25 cellular contexts compared by ENCODE assay signal in genomic region chr16:65065031-65065430, GRCh38. TPM values are rescaled to one million over a fixed set of nuclear protein-coding genes. Genes with fewer than 3 reads are reported as not detected.
A peak's percentile ranks its signal among the peaks of the same experiment; 100 is the strongest.
DNase-seq lines count a peak whose midpoint lies in the region; ATAC-seq and TF ChIP-seq lines count a peak whose summit lies in the region.
"Had no signal": no experiment of that assay in that cellular context is flagged by ENCODE, and none has a peak within 500 bp of the region (broad histone marks: within the 10 kb centered on the region; RNA-seq: fewer than 3 reads in every experiment).

No MANE protein-coding gene starts in this region.

- H3K4me3 ChIP-seq in IMR-90 (ENCODE audit: insufficient read depth, low read depth, low read length) (no peak overlapping the region), osteoblast (ENCODE audit: insufficient read depth, low read length) (no peak overlapping the region)
- H3K4me3 ChIP-seq: A549; BLaER1 treated with 17β-estradiol and CSF1 and Interleukin-3, amounts not matched to agents 10 nM and 100 nM; GM12878; GM23248 had no signal

- H3K4ac ChIP-seq in IMR-90 (ENCODE audit: low read depth, low read length), result no peak overlapping the region

- H2AFZ ChIP-seq in IMR-90 (replicated peaks; ENCODE audit: low read length, poor library complexity) (no peak overlapping the region), osteoblast (ENCODE audit: low read length) (no peak overlapping the region)
- H2AFZ ChIP-seq: GM23248 had no signal

- H4K20me1 ChIP-seq in IMR-90 (ENCODE audit: insufficient read depth, low read length), result peaks cover 77% of the 10 kb centered on the region
- peaks cover 64% of the 10 kb centered on the region for H4K20me1 ChIP-seq in osteoblast (ENCODE audit: insufficient read depth, low read length)
- H4K20me1 ChIP-seq: BLaER1 treated with 17β-estradiol and CSF1 and Interleukin-3, amounts not matched to agents 10 nM and 100 nM had no signal

- H3K4me2 ChIP-seq in IMR-90 (ENCODE audit: low read depth, low read length) (no peak overlapping the region), osteoblast (ENCODE audit: insufficient read depth, low read length) (no peak overlapping the region)
- H3K4me2 ChIP-seq: A549; BLaER1 treated with 17β-estradiol and CSF1 and Interleukin-3, amounts not matched to agents 10 nM and 100 nM had no signal

- H3K27me3 ChIP-seq in IMR-90 (ENCODE audit: control insufficient read depth, insufficient read depth, low read length) (no peaks in the 10 kb centered on the region), osteoblast (ENCODE audit: insufficient read depth, low read length) (no peaks in the 10 kb centered on the region)
- H3K27me3 ChIP-seq: BE2C; BLaER1 treated with 17β-estradiol and CSF1 and Interleukin-3, amounts not matched to agents 10 nM and 100 nM had no signal

- H3K27ac Mint-ChIP-seq in chondrocyte (ENCODE audit: unreplicated experiment), result peak overlapping the region; percentile 29
- H3K27ac Mint-ChIP-seq: CD14-positive monocyte; CD4-positive, alpha-beta T cell; CD8-positive, alpha-beta memory T cell had no signal

- no peak overlapping the region for H2BK120ac ChIP-seq in IMR-90 (ENCODE audit: low read depth, low read length)

- dilution Hi-C loops in IMR-90 (cut with HindIII; ENCODE audit: low sequenced_read_pairs, unreplicated experiment), result no loop called here

- DNase-seq in IMR-90, result no peak
- DNase-seq in chondrocyte (ENCODE audit: low spot score), result no peak
- DNase-seq in head of caudate nucleus, result peak in 25 of 42 donors; percentile 22 to 73 (median 55)
- no peak for DNase-seq in osteoblast (ENCODE audit: insufficient read length, low spot score, missing footprints)
- DNase-seq in HT-29 (ENCODE audit: low spot score), result no peak
- DNase-seq in middle frontal gyrus (ENCODE audit: extremely low spot score, low spot score), result no peak
- DNase-seq: 8988T; ACHN; AML-193; BE2C; CD4-positive, alpha-beta T cell; CD8-positive, alpha-beta memory T cell; DMS 273 treated with DMSO at 0.1 percent for 48 hours; DMS79; EL; GDM1; GM23248; H7; HCEC 1CT had no signal

- H3K14ac ChIP-seq in IMR-90 (replicated peaks; ENCODE audit: low read depth, low read length), result no peak overlapping the region

- H2AK9ac ChIP-seq in IMR-90 (replicated peaks; ENCODE audit: low read depth, low read length, poor library complexity), result no peak overlapping the region

- H3K4me1 Mint-ChIP-seq in chondrocyte (ENCODE audit: low read depth), result peaks cover 84% of the 10 kb centered on the region
- H3K4me1 Mint-ChIP-seq: CD14-positive monocyte; CD8-positive, alpha-beta memory T cell had no signal

- H3K56ac ChIP-seq in IMR-90 (ENCODE audit: extremely low read depth, insufficient read depth, low read length), result no peak overlapping the region

- H3K27me3 Mint-ChIP-seq in chondrocyte (ENCODE audit: low read depth), result no peaks in the 10 kb centered on the region
- H3K27me3 Mint-ChIP-seq: CD4-positive, alpha-beta T cell had no signal

- H3K79me2 ChIP-seq in osteoblast (ENCODE audit: insufficient read depth, low read length), result peaks cover 98% of the 10 kb centered on the region

- peaks cover 29% of the 10 kb centered on the region for H3K4me1 ChIP-seq in IMR-90 (ENCODE audit: control insufficient read depth, insufficient read depth, low read length)
- peaks cover 49% of the 10 kb centered on the region for H3K4me1 ChIP-seq in osteoblast (ENCODE audit: insufficient read depth, low read length)
- H3K4me1 ChIP-seq: BLaER1 treated with 17β-estradiol and CSF1 and Interleukin-3, amounts not matched to agents 10 nM and 100 nM had no signal

- H2BK5ac ChIP-seq in IMR-90 (ENCODE audit: low read depth, low read length, poor library complexity, severe bottlenecking), result no peak overlapping the region

- no peak overlapping the region for H3K18ac ChIP-seq in IMR-90 (ENCODE audit: low read depth, low read length)

- H3K9me3 ChIP-seq in IMR-90 (ENCODE audit: control insufficient read depth, insufficient read depth, low read length) (no peaks in the 10 kb centered on the region), osteoblast (ENCODE audit: low read depth, low read length) (no peaks in the 10 kb centered on the region)
- H3K9me3 ChIP-seq: A549; BE2C; BLaER1 treated with 17β-estradiol and CSF1 and Interleukin-3, amounts not matched to agents 10 nM and 100 nM had no signal

- no peak for TF ChIP-seq POLR2A in IMR-90 (IDR thresholded peaks at IDR 0.05; ENCODE audit: low read depth, low read length)

- H3K36me3 ChIP-seq in IMR-90 (ENCODE audit: control insufficient read depth, insufficient read depth, low read length) (peaks cover 8% of the 10 kb centered on the region), osteoblast (ENCODE audit: insufficient read depth, low read length) (peaks cover 38% of the 10 kb centered on the region)
- H3K36me3 ChIP-seq: BE2C; BLaER1 treated with 17β-estradiol and CSF1 and Interleukin-3, amounts not matched to agents 10 nM and 100 nM had no signal

- CTCF ChIA-PET in IMR-90 (lab: Yijun Ruan, JAX), result no interaction called here

- peaks cover 30% of the 10 kb centered on the region for H3K9me1 ChIP-seq in IMR-90 (ENCODE audit: insufficient read depth, low read length)

- no peak overlapping the region for H2BK20ac ChIP-seq in IMR-90 (ENCODE audit: low read depth, low read length)

- no peak overlapping the region for H2BK15ac ChIP-seq in IMR-90 (ENCODE audit: low read depth, low read length)

- H4K91ac ChIP-seq in IMR-90 (ENCODE audit: insufficient read depth, low read depth, low read length), result no peak overlapping the region

- ATAC-seq in IMR-90 (ENCODE audit: low read depth), result no peak
- ATAC-seq in HG03565 (IDR thresholded peaks at IDR 0.05; ENCODE audit: unreplicated experiment), result no peak
- no peak for ATAC-seq in HG03520 (IDR thresholded peaks at IDR 0.05; ENCODE audit: unreplicated experiment)
- ATAC-seq: A549, GM12878 had no signal

- H3K9me3 Mint-ChIP-seq in chondrocyte (ENCODE audit: low read depth), result no peaks in the 10 kb centered on the region
- H3K9me3 Mint-ChIP-seq: CD14-positive monocyte; CD4-positive, alpha-beta T cell had no signal

- H2AK5ac ChIP-seq in IMR-90 (ENCODE audit: low read depth, low read length), result 0 out of 2 replicates have a peak overlapping the region, but pooled peaks have one; percentile 3

- peaks cover 7% of the 10 kb centered on the region for H3K36me3 Mint-ChIP-seq in chondrocyte (ENCODE audit: low read depth)
- H3K36me3 Mint-ChIP-seq: CD14-positive monocyte; CD8-positive, alpha-beta memory T cell had no signal

- POLR2A ChIA-PET in IMR-90 (lab: Charles Lee; ENCODE audit: unreplicated experiment), result no interaction called here

- TF ChIP-seq RAD21 in IMR-90 (IDR thresholded peaks at IDR 0.05; ENCODE audit: low read length), result no peak

- no CpG with 5 or more reads among the region's 7 CpGs for WGBS in IMR-90 (ENCODE audit: extremely low coverage in 2 of 2, insufficient read length in 1 of 2), 2 experiments

- H3K27ac ChIP-seq in IMR-90 (ENCODE audit: insufficient read depth, low read length), result no peak overlapping the region
- H3K27ac ChIP-seq in osteoblast (ENCODE audit: low read depth, low read length), result peak overlapping the region; percentile 99
- H3K27ac ChIP-seq: A549; BLaER1 treated with 17β-estradiol and CSF1 and Interleukin-3, amounts not matched to agents 10 nM and 100 nM; GM23248 had no signal

- H3K4me3 Mint-ChIP-seq in chondrocyte (ENCODE audit: unreplicated experiment), result no peak overlapping the region
- H3K4me3 Mint-ChIP-seq: CD14-positive monocyte; CD4-positive, alpha-beta T cell; CD8-positive, alpha-beta memory T cell had no signal

- H3K79me1 ChIP-seq in IMR-90 (ENCODE audit: low read depth in 1 of 2, low read length in 2 of 2), result peaks cover 40 to 88% of the 10 kb centered on the region in 2 experiments

- intact Hi-C loops in IMR-90 (cut with micrococcal nuclease), result no loop called here
- intact Hi-C loops in head of caudate nucleus (cut with DNase I), result no loop called here

- no peak overlapping the region for H3K23ac ChIP-seq in IMR-90 (ENCODE audit: low read depth, low read length)

- TF ChIP-seq CTCF in IMR-90 (conservative IDR thresholded peaks at IDR 0.05; ENCODE audit: low read depth, low read length), result no peak
- no peak for TF ChIP-seq CTCF in chondrocyte (IDR thresholded peaks at IDR 0.05)
- no peak for TF ChIP-seq CTCF in osteoblast (IDR thresholded peaks at IDR 0.05; ENCODE audit: extremely low read depth, low read depth, low read length)

- H4K8ac ChIP-seq in IMR-90 (ENCODE audit: low read depth in 2 of 2, low read length in 2 of 2), result no peak overlapping the region

- no TSS peak for BruUV-seq in IMR-90 (replicated peaks; lab: Mats Ljungman, UMichigan)

- no peak overlapping the region for H4K5ac ChIP-seq in IMR-90 (ENCODE audit: low read depth, low read length)

- H3K9ac ChIP-seq in IMR-90 (ENCODE audit: low read depth, low read length), result no peak overlapping the region
- H3K9ac ChIP-seq: BLaER1 treated with 17β-estradiol and CSF1 and Interleukin-3, amounts not matched to agents 10 nM and 100 nM; GM23248 had no signal

- in situ Hi-C loops in IMR-90 (cut with MboI; ENCODE audit: low sequenced_read_pairs), result no loop called here

TF ChIP-seq in IMR-90, 13 proteins besides CTCF, POLR2A, EP300 and RAD21 (continues in another document):
- TF ChIP-seq USF2 (IDR thresholded peaks at IDR 0.05; ENCODE audit: low read depth, low read length) (no peak), ELK1 (IDR thresholded peaks at IDR 0.05; ENCODE audit: borderline replicate concordance, low read depth, low read length) (no peak), MXI1 (IDR thresholded peaks at IDR 0.05; ENCODE audit: borderline replicate concordance, low read depth, low read length) (no peak), MAFK (IDR thresholded peaks at IDR 0.05; ENCODE audit: low read depth, low read length) (no peak)

RNA-seq across cellular contexts. Expression of gene CDH11, which starts 56.8 kb away (rescaled TPM):
- 395 and 601 TPM in 2 replicates for total RNA-seq in IMR-90 (2012; rRNA removed)
- 235 and 266 TPM in 2 replicates for polyA plus RNA-seq in IMR-90 (2012; rRNA removed)
- 335 and 358 TPM in 2 replicates for polyA plus RNA-seq in IMR-90 (2012; cell fraction: cytosol; rRNA removed)
- polyA plus RNA-seq in IMR-90 (2012; cell fraction: nucleus; rRNA removed; ENCODE audit: low replicate concordance), result 145 and 223 TPM in 2 replicates
- total RNA-seq in chondrocyte, result 936 to 1,062 TPM (median 970 TPM) in 3 replicates
- 1,097 and 1,116 TPM in 2 replicates for total RNA-seq in osteoblast
- not detected in 2 replicates for total RNA-seq in HT-29 (2014; rRNA removed; shearing (Covaris generic))
- total RNA-seq: CD4-positive, alpha-beta T cell; CD8-positive, alpha-beta memory T cell had no signal
- polyA plus RNA-seq: CD14-positive monocyte; CD8-positive, alpha-beta memory T cell had no signal

Comparison
In these comparisons a context has a peak if more than half of its experiments do, and no peak if none do; other contexts are left out.
1. DNase-seq: peak in head of caudate nucleus (25 of 42); none in IMR-90 (single experiment), chondrocyte (single experiment), osteoblast (single experiment), HT-29 (single experiment) and middle frontal gyrus (single experiment).
2. RNA of gene CDH11, which starts 56.8 kb away (total RNA-seq): 1,097 to 1,116 TPM in osteoblast, 936 to 1,062 TPM in chondrocyte and 395 to 601 TPM in IMR-90; not detected in HT-29; every median in the first group is over 100 times any median in the second.